Comparison of ENCODE assay signal across 1 cellular context in the genomic region with DNA sequence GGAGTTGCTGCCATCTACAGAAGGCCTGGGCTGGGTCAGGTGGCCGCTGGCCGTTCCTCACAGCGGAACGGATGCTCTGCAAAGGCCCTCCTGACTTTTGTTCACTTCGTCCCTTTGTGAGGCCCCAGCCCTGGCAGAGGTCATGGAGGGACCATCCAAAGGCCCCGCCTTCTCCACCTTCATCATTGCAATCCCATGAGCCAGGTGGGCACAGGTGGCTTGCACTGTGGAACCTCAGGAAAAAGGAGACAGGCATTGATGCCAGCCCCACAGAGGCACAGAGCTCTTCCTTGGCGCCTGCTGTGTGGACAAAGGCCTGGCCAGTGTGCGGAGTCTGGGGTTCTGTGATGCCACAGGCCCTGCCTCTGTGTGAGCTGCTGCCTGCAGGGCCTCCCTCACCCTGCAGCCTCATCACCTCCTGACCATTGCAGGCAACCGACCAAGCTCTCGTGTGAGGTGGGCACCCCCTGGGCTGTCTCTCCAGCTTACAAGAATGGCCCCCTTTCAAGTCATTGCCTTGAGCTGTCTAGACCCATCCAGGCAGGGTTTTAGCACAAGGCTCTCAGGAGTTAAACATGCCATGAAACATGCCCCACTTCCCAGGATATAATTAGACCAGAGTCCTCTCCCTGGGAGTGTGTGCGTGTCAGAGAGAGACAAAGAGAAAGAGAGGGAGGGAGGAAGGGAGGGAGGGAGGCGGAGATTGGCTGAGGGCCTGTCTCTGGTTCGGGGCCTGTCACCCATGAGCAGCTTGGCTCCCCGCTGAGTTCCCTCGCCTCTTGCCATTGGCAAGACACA.
TF ChIP-seq lines count a peak whose summit lies in the region.

No MANE protein-coding gene starts in this region.

TF ChIP-seq in HepG2, 621 proteins besides CTCF, POLR2A, EP300 and RAD21 (continued from another document and continues in another):
- TF ChIP-seq ZBTB42 (CRISPR knock-in tag; IDR thresholded peaks at IDR 0.05): no peak
- peak; percentile 75 for TF ChIP-seq TAF15 (IDR thresholded peaks at IDR 0.05; ENCODE audit: low read depth, low read length, poor library complexity, severe bottlenecking)
- TF ChIP-seq, protein P1, sequence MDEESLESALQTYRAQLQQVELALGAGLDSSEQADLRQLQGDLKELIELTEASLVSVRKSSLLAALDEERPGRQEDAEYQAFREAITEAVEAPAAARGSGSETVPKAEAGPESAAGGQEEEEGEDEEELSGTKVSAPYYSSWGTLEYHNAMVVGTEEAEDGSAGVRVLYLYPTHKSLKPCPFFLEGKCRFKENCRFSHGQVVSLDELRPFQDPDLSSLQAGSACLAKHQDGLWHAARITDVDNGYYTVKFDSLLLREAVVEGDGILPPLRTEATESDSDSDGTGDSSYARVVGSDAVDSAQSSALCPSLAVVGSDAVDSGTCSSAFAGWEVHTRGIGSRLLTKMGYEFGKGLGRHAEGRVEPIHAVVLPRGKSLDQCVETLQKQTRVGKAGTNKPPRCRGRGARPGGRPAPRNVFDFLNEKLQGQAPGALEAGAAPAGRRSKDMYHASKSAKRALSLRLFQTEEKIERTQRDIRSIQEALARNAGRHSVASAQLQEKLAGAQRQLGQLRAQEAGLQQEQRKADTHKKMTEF (CRISPR knock-in tag; IDR thresholded peaks at IDR 0.05): peak; percentile 3; the same call in 1 of the 2 replicates
- TF ChIP-seq, protein P2, sequence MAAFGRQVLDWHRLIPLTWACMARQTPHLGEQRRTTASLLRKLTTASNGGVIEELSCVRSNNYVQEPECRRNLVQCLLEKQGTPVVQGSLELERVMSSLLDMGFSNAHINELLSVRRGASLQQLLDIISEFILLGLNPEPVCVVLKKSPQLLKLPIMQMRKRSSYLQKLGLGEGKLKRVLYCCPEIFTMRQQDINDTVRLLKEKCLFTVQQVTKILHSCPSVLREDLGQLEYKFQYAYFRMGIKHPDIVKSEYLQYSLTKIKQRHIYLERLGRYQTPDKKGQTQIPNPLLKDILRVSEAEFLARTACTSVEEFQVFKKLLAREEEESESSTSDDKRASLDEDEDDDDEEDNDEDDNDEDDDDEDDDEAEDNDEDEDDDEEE (CRISPR knock-in tag; IDR thresholded peaks at IDR 0.05): no peak
- peak; percentile 39 for TF ChIP-seq ETV5 (CRISPR knock-in tag; IDR thresholded peaks at IDR 0.05; ENCODE audit: borderline replicate concordance)
- no peak for TF ChIP-seq ZNF781 (CRISPR knock-in tag; IDR thresholded peaks at IDR 0.05; ENCODE audit: borderline replicate concordance, not compliant biosample characterization)
- TF ChIP-seq SNAI1 (CRISPR knock-in tag; IDR thresholded peaks at IDR 0.05; ENCODE audit: borderline replicate concordance): 0 out of 2 replicates have a peak, but pooled peaks have one; percentile 57
- TF ChIP-seq ZNF124 (CRISPR knock-in tag; IDR thresholded peaks at IDR 0.05): peak; percentile 13; the same call in 1 of the 2 replicates
- TF ChIP-seq, protein P3, sequence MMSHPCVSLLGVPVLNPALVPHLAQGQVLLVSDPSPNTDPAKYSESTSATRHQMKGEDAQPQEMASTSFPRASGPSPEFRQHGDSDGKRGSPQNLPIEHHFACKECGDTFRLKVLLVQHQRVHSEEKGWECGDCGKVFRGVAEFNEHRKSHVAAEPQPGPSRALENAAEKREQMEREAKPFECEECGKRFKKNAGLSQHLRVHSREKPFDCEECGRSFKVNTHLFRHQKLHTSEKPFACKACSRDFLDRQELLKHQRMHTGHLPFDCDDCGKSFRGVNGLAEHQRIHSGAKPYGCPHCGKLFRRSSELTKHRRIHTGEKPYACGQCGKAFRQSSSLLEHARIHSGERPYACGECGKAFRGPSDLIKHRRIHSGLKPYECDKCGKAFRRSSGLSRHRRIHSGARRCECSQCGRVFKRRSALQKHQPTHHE (CRISPR knock-in tag; IDR thresholded peaks at IDR 0.05; ENCODE audit: borderline replicate concordance): 0 out of 2 replicates have a peak, but pooled peaks have one; percentile 64
- peak; percentile 82; the same call in 1 of the 2 replicates for TF ChIP-seq ARID2 (CRISPR knock-in tag; IDR thresholded peaks at IDR 0.05; ENCODE audit: borderline replicate concordance)
- 0 out of 2 replicates have a peak, but pooled peaks have one; percentile 14 for TF ChIP-seq FOXO1 (CRISPR knock-in tag; IDR thresholded peaks at IDR 0.05)
- TF ChIP-seq ARHGAP35 (CRISPR knock-in tag; IDR thresholded peaks at IDR 0.05; ENCODE audit: borderline replicate concordance): peak; percentile 7; the same call in 1 of the 2 replicates
- TF ChIP-seq, protein P4, sequence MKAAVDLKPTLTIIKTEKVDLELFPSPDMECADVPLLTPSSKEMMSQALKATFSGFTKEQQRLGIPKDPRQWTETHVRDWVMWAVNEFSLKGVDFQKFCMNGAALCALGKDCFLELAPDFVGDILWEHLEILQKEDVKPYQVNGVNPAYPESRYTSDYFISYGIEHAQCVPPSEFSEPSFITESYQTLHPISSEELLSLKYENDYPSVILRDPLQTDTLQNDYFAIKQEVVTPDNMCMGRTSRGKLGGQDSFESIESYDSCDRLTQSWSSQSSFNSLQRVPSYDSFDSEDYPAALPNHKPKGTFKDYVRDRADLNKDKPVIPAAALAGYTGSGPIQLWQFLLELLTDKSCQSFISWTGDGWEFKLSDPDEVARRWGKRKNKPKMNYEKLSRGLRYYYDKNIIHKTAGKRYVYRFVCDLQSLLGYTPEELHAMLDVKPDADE (CRISPR knock-in tag; IDR thresholded peaks at IDR 0.05): no peak
- TF ChIP-seq, protein P5, sequence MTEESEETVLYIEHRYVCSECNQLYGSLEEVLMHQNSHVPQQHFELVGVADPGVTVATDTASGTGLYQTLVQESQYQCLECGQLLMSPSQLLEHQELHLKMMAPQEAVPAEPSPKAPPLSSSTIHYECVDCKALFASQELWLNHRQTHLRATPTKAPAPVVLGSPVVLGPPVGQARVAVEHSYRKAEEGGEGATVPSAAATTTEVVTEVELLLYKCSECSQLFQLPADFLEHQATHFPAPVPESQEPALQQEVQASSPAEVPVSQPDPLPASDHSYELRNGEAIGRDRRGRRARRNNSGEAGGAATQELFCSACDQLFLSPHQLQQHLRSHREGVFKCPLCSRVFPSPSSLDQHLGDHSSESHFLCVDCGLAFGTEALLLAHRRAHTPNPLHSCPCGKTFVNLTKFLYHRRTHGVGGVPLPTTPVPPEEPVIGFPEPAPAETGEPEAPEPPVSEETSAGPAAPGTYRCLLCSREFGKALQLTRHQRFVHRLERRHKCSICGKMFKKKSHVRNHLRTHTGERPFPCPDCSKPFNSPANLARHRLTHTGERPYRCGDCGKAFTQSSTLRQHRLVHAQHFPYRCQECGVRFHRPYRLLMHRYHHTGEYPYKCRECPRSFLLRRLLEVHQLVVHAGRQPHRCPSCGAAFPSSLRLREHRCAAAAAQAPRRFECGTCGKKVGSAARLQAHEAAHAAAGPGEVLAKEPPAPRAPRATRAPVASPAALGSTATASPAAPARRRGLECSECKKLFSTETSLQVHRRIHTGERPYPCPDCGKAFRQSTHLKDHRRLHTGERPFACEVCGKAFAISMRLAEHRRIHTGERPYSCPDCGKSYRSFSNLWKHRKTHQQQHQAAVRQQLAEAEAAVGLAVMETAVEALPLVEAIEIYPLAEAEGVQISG (CRISPR knock-in tag; IDR thresholded peaks at IDR 0.05): peak; percentile 36; the same call in 1 of the 2 replicates
- TF ChIP-seq LCORL (IDR thresholded peaks at IDR 0.05): no peak
- peak; percentile 76 for TF ChIP-seq LCORL (CRISPR knock-in tag; IDR thresholded peaks at IDR 0.05)
- TF ChIP-seq SP1 (IDR thresholded peaks at IDR 0.05): no peak
- peak; percentile 3; the same call in 1 of the 2 replicates for TF ChIP-seq SP1 (CRISPR knock-in tag; IDR thresholded peaks at IDR 0.05)
- TF ChIP-seq ZMAT3 (CRISPR knock-in tag; conservative IDR thresholded peaks at IDR 0.05): peak; percentile 74; the same call in 1 of the 2 replicates
- peak; percentile 97; the same call in 1 of the 2 replicates for TF ChIP-seq ZNF607 (CRISPR knock-in tag; IDR thresholded peaks at IDR 0.05; ENCODE audit: borderline replicate concordance)
- TF ChIP-seq ZNF367 (CRISPR knock-in tag; IDR thresholded peaks at IDR 0.05; ENCODE audit: borderline replicate concordance): no peak
- TF ChIP-seq RBAK (CRISPR knock-in tag; IDR thresholded peaks at IDR 0.05): peak; percentile 70
- TF ChIP-seq ZNF264 (CRISPR knock-in tag; IDR thresholded peaks at IDR 0.05): peak; percentile 66; the same call in 1 of the 2 replicates
- peak; percentile 61; the same call in 1 of the 3 replicates for TF ChIP-seq MXI1 (IDR thresholded peaks at IDR 0.05; ENCODE audit: borderline replicate concordance, low read depth, low read length)
- TF ChIP-seq, protein P6, sequence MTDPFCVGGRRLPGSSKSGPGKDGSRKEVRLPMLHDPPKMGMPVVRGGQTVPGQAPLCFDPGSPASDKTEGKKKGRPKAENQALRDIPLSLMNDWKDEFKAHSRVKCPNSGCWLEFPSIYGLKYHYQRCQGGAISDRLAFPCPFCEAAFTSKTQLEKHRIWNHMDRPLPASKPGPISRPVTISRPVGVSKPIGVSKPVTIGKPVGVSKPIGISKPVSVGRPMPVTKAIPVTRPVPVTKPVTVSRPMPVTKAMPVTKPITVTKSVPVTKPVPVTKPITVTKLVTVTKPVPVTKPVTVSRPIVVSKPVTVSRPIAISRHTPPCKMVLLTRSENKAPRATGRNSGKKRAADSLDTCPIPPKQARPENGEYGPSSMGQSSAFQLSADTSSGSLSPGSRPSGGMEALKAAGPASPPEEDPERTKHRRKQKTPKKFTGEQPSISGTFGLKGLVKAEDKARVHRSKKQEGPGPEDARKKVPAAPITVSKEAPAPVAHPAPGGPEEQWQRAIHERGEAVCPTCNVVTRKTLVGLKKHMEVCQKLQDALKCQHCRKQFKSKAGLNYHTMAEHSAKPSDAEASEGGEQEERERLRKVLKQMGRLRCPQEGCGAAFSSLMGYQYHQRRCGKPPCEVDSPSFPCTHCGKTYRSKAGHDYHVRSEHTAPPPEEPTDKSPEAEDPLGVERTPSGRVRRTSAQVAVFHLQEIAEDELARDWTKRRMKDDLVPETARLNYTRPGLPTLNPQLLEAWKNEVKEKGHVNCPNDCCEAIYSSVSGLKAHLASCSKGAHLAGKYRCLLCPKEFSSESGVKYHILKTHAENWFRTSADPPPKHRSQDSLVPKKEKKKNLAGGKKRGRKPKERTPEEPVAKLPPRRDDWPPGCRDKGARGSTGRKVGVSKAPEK (CRISPR knock-in tag; IDR thresholded peaks at IDR 0.05; ENCODE audit: borderline replicate concordance): peak; percentile 89; the same call in 1 of the 2 replicates
- no peak; the same call in 1 of the 2 replicates for TF ChIP-seq ZFP36L1 (CRISPR knock-in tag; IDR thresholded peaks at IDR 0.05)
- TF ChIP-seq ZNF10 (CRISPR knock-in tag; IDR thresholded peaks at IDR 0.05; ENCODE audit: borderline replicate concordance, low read depth): no peak
- TF ChIP-seq ZBTB3 (CRISPR knock-in tag; IDR thresholded peaks at IDR 0.05; ENCODE audit: borderline replicate concordance, low read depth): 0 out of 2 replicates have a peak, but pooled peaks have one; percentile 44
- peak; percentile 14 for TF ChIP-seq NFKBIZ (CRISPR knock-in tag; IDR thresholded peaks at IDR 0.05)
- no peak for TF ChIP-seq ZFP37 (CRISPR knock-in tag; IDR thresholded peaks at IDR 0.05; ENCODE audit: borderline replicate concordance)
- TF ChIP-seq RFXANK (CRISPR knock-in tag; IDR thresholded peaks at IDR 0.05): no peak
- peak; percentile 95 for TF ChIP-seq ZSCAN29 (CRISPR knock-in tag; conservative IDR thresholded peaks at IDR 0.05)
- TF ChIP-seq MIXL1 (CRISPR knock-in tag; IDR thresholded peaks at IDR 0.05): peak; percentile 94
- TF ChIP-seq HHEX (CRISPR knock-in tag; IDR thresholded peaks at IDR 0.05): peak; percentile 5; the same call in 1 of the 2 replicates
- TF ChIP-seq ZNF556 (CRISPR knock-in tag; IDR thresholded peaks at IDR 0.05; ENCODE audit: borderline replicate concordance): peak; percentile 91
- TF ChIP-seq ZNF652 (CRISPR knock-in tag; IDR thresholded peaks at IDR 0.05; ENCODE audit: borderline replicate concordance, low read depth): peak; percentile 82
- TF ChIP-seq SNAPC2 (CRISPR knock-in tag; IDR thresholded peaks at IDR 0.05): no peak; the same call in none of the 2 replicates
- TF ChIP-seq RXRA (CRISPR knock-in tag; IDR thresholded peaks at IDR 0.05): peak; percentile 74
- peak; percentile 61; the same call in 1 of the 2 replicates for TF ChIP-seq ZZZ3 (CRISPR knock-in tag; IDR thresholded peaks at IDR 0.05; ENCODE audit: borderline replicate concordance)
- TF ChIP-seq, protein P7, sequence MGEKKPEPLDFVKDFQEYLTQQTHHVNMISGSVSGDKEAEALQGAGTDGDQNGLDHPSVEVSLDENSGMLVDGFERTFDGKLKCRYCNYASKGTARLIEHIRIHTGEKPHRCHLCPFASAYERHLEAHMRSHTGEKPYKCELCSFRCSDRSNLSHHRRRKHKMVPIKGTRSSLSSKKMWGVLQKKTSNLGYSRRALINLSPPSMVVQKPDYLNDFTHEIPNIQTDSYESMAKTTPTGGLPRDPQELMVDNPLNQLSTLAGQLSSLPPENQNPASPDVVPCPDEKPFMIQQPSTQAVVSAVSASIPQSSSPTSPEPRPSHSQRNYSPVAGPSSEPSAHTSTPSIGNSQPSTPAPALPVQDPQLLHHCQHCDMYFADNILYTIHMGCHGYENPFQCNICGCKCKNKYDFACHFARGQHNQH (CRISPR knock-in tag; IDR thresholded peaks at IDR 0.05): no peak; the same call in 1 of the 2 replicates
- TF ChIP-seq ZBTB20 (CRISPR knock-in tag; IDR thresholded peaks at IDR 0.05; ENCODE audit: borderline replicate concordance, low read depth): peak; percentile 73
- TF ChIP-seq ELF1 (CRISPR knock-in tag; IDR thresholded peaks at IDR 0.05): no peak
- TF ChIP-seq MTA1 (CRISPR knock-in tag; IDR thresholded peaks at IDR 0.05; ENCODE audit: borderline replicate concordance): peak; percentile 50; the same call in 1 of the 2 replicates
- TF ChIP-seq TMF1 (CRISPR knock-in tag; IDR thresholded peaks at IDR 0.05; ENCODE audit: low read depth): no peak; the same call in 1 of the 2 replicates
- no peak; the same call in 1 of the 2 replicates for TF ChIP-seq HES4 (CRISPR knock-in tag; IDR thresholded peaks at IDR 0.05; ENCODE audit: borderline replicate concordance)
- TF ChIP-seq PHF21A (CRISPR knock-in tag; IDR thresholded peaks at IDR 0.05): peak; percentile 76
- no peak for TF ChIP-seq KDM3A (CRISPR knock-in tag; IDR thresholded peaks at IDR 0.05; ENCODE audit: low read depth)
- no peak for TF ChIP-seq CHD4 (IDR thresholded peaks at IDR 0.05; ENCODE audit: borderline replicate concordance, low read length)
- TF ChIP-seq ZNF788 (CRISPR knock-in tag; IDR thresholded peaks at IDR 0.05; ENCODE audit: borderline replicate concordance): peak; percentile 86; the same call in 1 of the 2 replicates
- peak; percentile 87 for TF ChIP-seq SAP130 (CRISPR knock-in tag; IDR thresholded peaks at IDR 0.05; ENCODE audit: low read depth)
- peak; percentile 88 for TF ChIP-seq ZNF746 (CRISPR knock-in tag; IDR thresholded peaks at IDR 0.05)
- peak; percentile 99; the same call in 1 of the 2 replicates for TF ChIP-seq ZNF747 (CRISPR knock-in tag; IDR thresholded peaks at IDR 0.05; ENCODE audit: borderline replicate concordance)
- peak; percentile 61; the same call in 1 of the 2 replicates for TF ChIP-seq BRCA1 (CRISPR knock-in tag; IDR thresholded peaks at IDR 0.05)
- TF ChIP-seq RBM39 (IDR thresholded peaks at IDR 0.05; ENCODE audit: low read depth, low read length, poor library complexity, severe bottlenecking): no peak
- peak; percentile 51 for TF ChIP-seq ZNF598 (CRISPR knock-in tag; IDR thresholded peaks at IDR 0.05; ENCODE audit: borderline replicate concordance)
